In the genomic region with DNA sequence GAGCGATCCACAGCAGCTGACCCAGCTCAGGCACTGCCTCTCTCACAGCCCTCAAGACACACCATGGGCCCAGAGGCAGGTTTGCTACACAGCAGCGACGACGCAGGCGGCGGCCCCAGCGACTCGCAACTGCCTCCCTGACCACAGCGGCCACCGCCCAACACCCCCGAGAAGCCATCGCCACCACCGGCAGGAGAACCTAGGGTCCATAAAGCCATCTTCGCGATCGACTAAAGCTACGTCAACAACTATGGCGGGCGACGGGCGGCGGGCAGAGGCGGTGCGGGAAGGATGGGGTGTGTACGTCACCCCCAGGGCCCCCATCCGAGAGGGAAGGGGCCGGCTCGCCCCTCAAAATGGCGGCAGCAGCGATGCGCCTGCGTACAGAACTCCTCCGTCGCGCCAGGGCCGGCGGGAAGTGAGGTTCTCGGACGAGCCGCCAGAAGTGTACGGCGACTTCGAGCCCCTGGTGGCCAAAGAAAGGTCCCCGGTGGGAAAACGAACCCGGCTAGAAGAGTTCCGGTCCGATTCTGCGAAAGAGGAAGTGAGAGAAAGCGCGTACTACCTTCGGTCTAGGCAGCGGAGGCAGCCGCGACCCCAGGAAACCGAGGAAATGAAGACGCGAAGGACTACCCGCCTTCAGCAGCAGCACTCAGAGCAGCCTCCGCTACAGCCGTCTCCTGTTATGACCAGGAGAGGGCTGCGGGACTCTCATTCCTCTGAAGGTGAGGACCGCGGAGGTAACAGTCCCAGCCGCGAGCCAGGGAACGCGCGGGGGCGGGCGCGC, we compare ENCODE assay signal across 8 cellular contexts. TPM values are rescaled to one million over a fixed set of nuclear protein-coding genes. Genes with fewer than 3 reads are reported as not detected.
A peak's percentile ranks its signal among the peaks of the same experiment; 100 is the strongest.
DNase-seq lines count a peak whose midpoint lies in the region; TF ChIP-seq lines count a peak whose summit lies in the region.

A gene with protein sequence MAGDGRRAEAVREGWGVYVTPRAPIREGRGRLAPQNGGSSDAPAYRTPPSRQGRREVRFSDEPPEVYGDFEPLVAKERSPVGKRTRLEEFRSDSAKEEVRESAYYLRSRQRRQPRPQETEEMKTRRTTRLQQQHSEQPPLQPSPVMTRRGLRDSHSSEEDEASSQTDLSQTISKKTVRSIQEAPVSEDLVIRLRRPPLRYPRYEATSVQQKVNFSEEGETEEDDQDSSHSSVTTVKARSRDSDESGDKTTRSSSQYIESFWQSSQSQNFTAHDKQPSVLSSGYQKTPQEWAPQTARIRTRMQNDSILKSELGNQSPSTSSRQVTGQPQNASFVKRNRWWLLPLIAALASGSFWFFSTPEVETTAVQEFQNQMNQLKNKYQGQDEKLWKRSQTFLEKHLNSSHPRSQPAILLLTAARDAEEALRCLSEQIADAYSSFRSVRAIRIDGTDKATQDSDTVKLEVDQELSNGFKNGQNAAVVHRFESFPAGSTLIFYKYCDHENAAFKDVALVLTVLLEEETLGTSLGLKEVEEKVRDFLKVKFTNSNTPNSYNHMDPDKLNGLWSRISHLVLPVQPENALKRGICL (plus strand): TSS at position 33 of the 787 bp plus-strand sequence. CDS start 218 bp downstream, at position 251.

- no peaks in the 10 kb centered on the region for H3K9me3 ChIP-seq in MM.1S (replicated peaks; ENCODE audit: insufficient read depth, low read length)
- H3K9me3 ChIP-seq in neural cell (ENCODE audit: low read length) = no peaks in the 10 kb centered on the region
- H3K9me3 ChIP-seq in stomach = no peaks in the 10 kb centered on the region

- peaks cover 37% of the 10 kb centered on the region for H3K4me1 ChIP-seq in MM.1S (ENCODE audit: low read length)
- H3K4me1 ChIP-seq in stomach = peaks cover 26 to 67% (median 46%) of the 10 kb centered on the region in 4 donors

- intact Hi-C loops in stomach (cut with DNase I; ENCODE audit: low total_unique reads) = no loop called here

- TF ChIP-seq CTCF in MM.1S (IDR thresholded peaks at IDR 0.05; ENCODE audit: low read length) (peak; percentile 47), neural cell (IDR thresholded peaks at IDR 0.05; ENCODE audit: poor library complexity, severe bottlenecking) (peak; percentile 71), stomach (IDR thresholded peaks at IDR 0.05) (peak in 5 of 7 experiments; percentile 28 to 77 (median 67))

- peak in 2 of 4 donors; percentile 57 to 84 for TF ChIP-seq POLR2A in stomach (IDR thresholded peaks at IDR 0.05)

- peak within 1 kb of the TSS; percentile 86 for H2AFZ ChIP-seq in MM.1S (ENCODE audit: low read length)
- peak within 1 kb of the TSS; percentile 99 for H2AFZ ChIP-seq in neural cell (ENCODE audit: low read depth, low read length)

- H3K9ac ChIP-seq in MM.1S (ENCODE audit: low read length) (peak within 1 kb of the TSS; percentile 98), neural cell (ENCODE audit: low read length) (peak within 1 kb of the TSS; percentile 100)

- H3K27me3 ChIP-seq in MM.1S (replicated peaks; ENCODE audit: insufficient read depth, low read length) (no peaks in the 10 kb centered on the region), neural cell (ENCODE audit: insufficient read depth, low read depth, low read length) (no peaks in the 10 kb centered on the region), stomach (no peaks in the 10 kb centered on the region)

- TF ChIP-seq EP300 in neural cell (conservative IDR thresholded peaks at IDR 0.05; ENCODE audit: poor library complexity, severe bottlenecking) (peak; percentile 71), stomach (IDR thresholded peaks at IDR 0.05) (no peak)

- H3K36me3 ChIP-seq in MM.1S (replicated peaks; ENCODE audit: insufficient read depth, low read length) = peaks cover 11% of the 10 kb centered on the region; the same call in 1 of the 2 replicates
- H3K36me3 ChIP-seq in neural cell (ENCODE audit: insufficient read depth, low read length) = no peaks in the 10 kb centered on the region
- peaks cover 0 to 31% (median 27%) of the 10 kb centered on the region in 4 donors for H3K36me3 ChIP-seq in stomach

- peak within 1 kb of the TSS; percentile 95 for H3K4me3 ChIP-seq in MM.1S (ENCODE audit: low read length)
- peak within 1 kb of the TSS; percentile 91 for H3K4me3 ChIP-seq in neural cell (ENCODE audit: low read length)
- H3K4me3 ChIP-seq in stomach = peak within 1 kb of the TSS; percentile 80 to 86 (median 83)

- no peaks in the 10 kb centered on the region for H3K9me2 ChIP-seq in MM.1S (replicated peaks; ENCODE audit: insufficient read depth, low read length)
- H3K9me2 ChIP-seq in neural cell (ENCODE audit: insufficient read depth, low read length) = no peaks in the 10 kb centered on the region

- H3F3A ChIP-seq in MM.1S (ENCODE audit: insufficient read depth, low read length) = peaks cover 48% of the 10 kb centered on the region
- H3F3A ChIP-seq in neural cell (ENCODE audit: insufficient read depth, low read length, poor library complexity, severe bottlenecking) = peaks cover 5% of the 10 kb centered on the region

- H3K4me2 ChIP-seq in MM.1S (ENCODE audit: low read depth, low read length) (peak within 1 kb of the TSS; percentile 75), neural cell (ENCODE audit: low read length) (peak within 1 kb of the TSS; percentile 80)

- H3K79me2 ChIP-seq in MM.1S (ENCODE audit: low read length) (peaks cover 60% of the 10 kb centered on the region), neural cell (replicated peaks; ENCODE audit: insufficient read depth, low read length) (peaks cover 5% of the 10 kb centered on the region)

- H4K20me1 ChIP-seq in MM.1S (ENCODE audit: insufficient read depth, low read length) = no peaks in the 10 kb centered on the region
- H4K20me1 ChIP-seq in neural cell (ENCODE audit: insufficient read depth) = no peaks in the 10 kb centered on the region

- TF ChIP-seq RAD21 in neural cell (conservative IDR thresholded peaks at IDR 0.05) = peak; percentile 66

- peak; percentile 95 for DNase-seq in GF-D8 (lab: John Stamatoyannopoulos, UW)
- peak; percentile 98 for DNase-seq in HCEC 1CT
- peak; percentile 99 for DNase-seq in MM.1S
- DNase-seq in SIG-M5 (lab: John Stamatoyannopoulos, UW) = peak; percentile 96
- peak; percentile 96 for DNase-seq in activated gamma-delta T cell (lab: John Stamatoyannopoulos, UW)
- peak; percentile 97 for DNase-seq in fibroblast of the conjunctiva (ENCODE audit: low read depth)
- DNase-seq in stomach = peak; percentile 97

- 0 to 1% (median 0%) methylated on average over 7 to 72 of the region's 72 CpGs for WGBS in stomach, 5 donors

- peak within 1 kb of the TSS; percentile 97 for H3K27ac ChIP-seq in MM.1S (ENCODE audit: low read length)
- H3K27ac ChIP-seq in neural cell (ENCODE audit: low read length) = peak within 1 kb of the TSS; percentile 100
- H3K27ac ChIP-seq in stomach = peak within 1 kb of the TSS; percentile 95 to 100 (median 99)

TF ChIP-seq in neural cell, 6 proteins besides CTCF, POLR2A, EP300 and RAD21:
- TF ChIP-seq TAF1 (IDR thresholded peaks at IDR 0.05; ENCODE audit: low read depth) = peak; percentile 88
- peak; percentile 96 for TF ChIP-seq POLR2AphosphoS5 (IDR thresholded peaks at IDR 0.05)
- TF ChIP-seq SMC3 (conservative IDR thresholded peaks at IDR 0.05; ENCODE audit: poor library complexity) = peak; percentile 76
- TF ChIP-seq EZH2 (IDR thresholded peaks at IDR 0.05; ENCODE audit: borderline replicate concordance, insufficient read depth, low read length, poor library complexity, severe bottlenecking) = no peak
- TF ChIP-seq, protein P1, sequence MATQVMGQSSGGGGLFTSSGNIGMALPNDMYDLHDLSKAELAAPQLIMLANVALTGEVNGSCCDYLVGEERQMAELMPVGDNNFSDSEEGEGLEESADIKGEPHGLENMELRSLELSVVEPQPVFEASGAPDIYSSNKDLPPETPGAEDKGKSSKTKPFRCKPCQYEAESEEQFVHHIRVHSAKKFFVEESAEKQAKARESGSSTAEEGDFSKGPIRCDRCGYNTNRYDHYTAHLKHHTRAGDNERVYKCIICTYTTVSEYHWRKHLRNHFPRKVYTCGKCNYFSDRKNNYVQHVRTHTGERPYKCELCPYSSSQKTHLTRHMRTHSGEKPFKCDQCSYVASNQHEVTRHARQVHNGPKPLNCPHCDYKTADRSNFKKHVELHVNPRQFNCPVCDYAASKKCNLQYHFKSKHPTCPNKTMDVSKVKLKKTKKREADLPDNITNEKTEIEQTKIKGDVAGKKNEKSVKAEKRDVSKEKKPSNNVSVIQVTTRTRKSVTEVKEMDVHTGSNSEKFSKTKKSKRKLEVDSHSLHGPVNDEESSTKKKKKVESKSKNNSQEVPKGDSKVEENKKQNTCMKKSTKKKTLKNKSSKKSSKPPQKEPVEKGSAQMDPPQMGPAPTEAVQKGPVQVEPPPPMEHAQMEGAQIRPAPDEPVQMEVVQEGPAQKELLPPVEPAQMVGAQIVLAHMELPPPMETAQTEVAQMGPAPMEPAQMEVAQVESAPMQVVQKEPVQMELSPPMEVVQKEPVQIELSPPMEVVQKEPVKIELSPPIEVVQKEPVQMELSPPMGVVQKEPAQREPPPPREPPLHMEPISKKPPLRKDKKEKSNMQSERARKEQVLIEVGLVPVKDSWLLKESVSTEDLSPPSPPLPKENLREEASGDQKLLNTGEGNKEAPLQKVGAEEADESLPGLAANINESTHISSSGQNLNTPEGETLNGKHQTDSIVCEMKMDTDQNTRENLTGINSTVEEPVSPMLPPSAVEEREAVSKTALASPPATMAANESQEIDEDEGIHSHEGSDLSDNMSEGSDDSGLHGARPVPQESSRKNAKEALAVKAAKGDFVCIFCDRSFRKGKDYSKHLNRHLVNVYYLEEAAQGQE (IDR thresholded peaks at IDR 0.05; ENCODE audit: borderline replicate concordance) = peak; percentile 74
- TF ChIP-seq MXI1 (conservative IDR thresholded peaks at IDR 0.05; ENCODE audit: poor library complexity, severe bottlenecking) = peak; percentile 63

RNA-seq across cellular contexts. Expression of the gene that starts here (rescaled TPM):
- polyA plus RNA-seq in neural cell (6.9 and 10.4 TPM in 2 replicates), stomach (10 to 100 TPM; 18.8 to 28.0 (median 24.8) TPM)
- polyA minus RNA-seq in neural cell = 19.0 and 22.5 TPM in 2 replicates
- total RNA-seq in stomach = 100 to 1,000 TPM in 1 of 5 donors, 10 to 100 TPM in 3, 1 to 10 TPM in 1; 9.0 to 129 (median 50.3) TPM

Comparison
In these comparisons a context has a peak if more than half of its experiments do, and no peak if none do; other contexts are left out.
1. Peak in every context shown above with its lines: DNase-seq, H3K4me3 ChIP-seq and H3K27ac ChIP-seq.